In the genomic region with DNA sequence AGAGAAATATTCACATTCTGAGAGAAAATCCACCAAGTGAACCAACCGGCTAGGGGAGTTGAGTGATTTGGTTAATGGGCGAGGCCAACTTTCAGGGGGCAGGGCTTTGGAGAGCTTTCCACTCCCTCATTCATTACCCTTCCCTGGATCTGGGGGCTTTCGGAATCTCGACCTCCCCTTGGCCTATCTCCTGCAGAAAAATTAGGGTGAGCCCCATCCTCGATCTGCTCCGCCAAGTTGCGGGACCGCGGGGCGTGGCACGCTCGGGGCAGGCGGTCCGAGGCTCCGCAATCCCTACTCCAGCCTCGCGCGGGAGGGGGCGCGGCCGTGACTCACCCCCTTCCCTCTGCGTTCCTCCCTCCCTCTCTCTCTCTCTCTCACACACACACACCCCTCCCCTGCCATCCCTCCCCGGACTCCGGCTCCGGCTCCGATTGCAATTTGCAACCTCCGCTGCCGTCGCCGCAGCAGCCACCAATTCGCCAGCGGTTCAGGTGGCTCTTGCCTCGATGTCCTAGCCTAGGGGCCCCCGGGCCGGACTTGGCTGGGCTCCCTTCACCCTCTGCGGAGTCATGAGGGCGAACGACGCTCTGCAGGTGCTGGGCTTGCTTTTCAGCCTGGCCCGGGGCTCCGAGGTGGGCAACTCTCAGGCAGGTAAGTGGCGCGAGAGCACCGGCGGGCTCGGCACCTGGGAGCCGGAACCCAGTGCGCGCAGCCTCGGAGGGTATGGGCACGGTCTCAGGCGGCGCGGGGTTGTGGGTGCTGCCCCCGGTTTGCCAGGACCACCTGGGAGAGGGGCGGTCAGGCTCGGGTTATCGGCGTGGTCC, we compare ENCODE assay signal across 1 cellular context.
TF ChIP-seq lines count a peak whose summit lies in the region.

TSS of gene ERBB3 (plus strand) at position 437 of the 827 bp plus-strand sequence. CDS start at position 573, 136 bp downstream.

TF ChIP-seq in HepG2, 621 proteins besides CTCF, POLR2A, EP300 and RAD21 (continued from another document and continues in another):
- TF ChIP-seq THRA (CRISPR knock-in tag; IDR thresholded peaks at IDR 0.05; ENCODE audit: borderline replicate concordance) (no peak), ZKSCAN1 (IDR thresholded peaks at IDR 0.05; ENCODE audit: low read length) (no peak), ZNF558 (CRISPR knock-in tag; IDR thresholded peaks at IDR 0.05; ENCODE audit: borderline replicate concordance) (no peak), ZNF20 (CRISPR knock-in tag; IDR thresholded peaks at IDR 0.05) (no peak), CERS6 (CRISPR knock-in tag; IDR thresholded peaks at IDR 0.05) (no peak), ZSCAN5A (CRISPR knock-in tag; IDR thresholded peaks at IDR 0.05; ENCODE audit: borderline replicate concordance) (peak; percentile 53; the same call in 1 of the 2 replicates), SAFB2 (CRISPR knock-in tag; IDR thresholded peaks at IDR 0.05; ENCODE audit: borderline replicate concordance, low read depth) (0 out of 2 replicates have a peak, but pooled peaks have one; percentile 45), CENPT (CRISPR knock-in tag; IDR thresholded peaks at IDR 0.05; ENCODE audit: low read depth) (no peak), ZNF468 (CRISPR knock-in tag; IDR thresholded peaks at IDR 0.05) (no peak), ZIK1 (CRISPR knock-in tag; IDR thresholded peaks at IDR 0.05; ENCODE audit: borderline replicate concordance, low read depth) (no peak), FOXM1 (CRISPR knock-in tag; IDR thresholded peaks at IDR 0.05) (no peak), MTA1 (CRISPR knock-in tag; IDR thresholded peaks at IDR 0.05; ENCODE audit: borderline replicate concordance) (no peak), PHB2 (IDR thresholded peaks at IDR 0.05; ENCODE audit: partially characterized antibody) (no peak), SRSF1 (optimal IDR thresholded peaks at IDR 0.05; ENCODE audit: low read depth, low read length) (peak; percentile 65), ZNF3 (CRISPR knock-in tag; IDR thresholded peaks at IDR 0.05) (no peak), KLF6 (CRISPR knock-in tag; IDR thresholded peaks at IDR 0.05) (0 out of 2 replicates have a peak, but pooled peaks have one; percentile 35), IRF1 (CRISPR knock-in tag; IDR thresholded peaks at IDR 0.05; ENCODE audit: low read depth) (no peak), BCL3 (CRISPR knock-in tag; IDR thresholded peaks at IDR 0.05) (no peak), HOXA5 (CRISPR knock-in tag; IDR thresholded peaks at IDR 0.05) (peak; percentile 34; the same call in 1 of the 2 replicates), HDAC6 (IDR thresholded peaks at IDR 0.05; ENCODE audit: low read depth, low read length) (no peak), SMYD3 (CRISPR knock-in tag; IDR thresholded peaks at IDR 0.05) (peak; percentile 95), ZNF362 (CRISPR knock-in tag; IDR thresholded peaks at IDR 0.05; ENCODE audit: borderline replicate concordance) (no peak), RCOR2 (CRISPR knock-in tag; IDR thresholded peaks at IDR 0.05) (no peak), ONECUT2 (CRISPR knock-in tag; IDR thresholded peaks at IDR 0.05) (peak; percentile 35; the same call in 1 of the 2 replicates), MAZ (IDR thresholded peaks at IDR 0.05; ENCODE audit: borderline replicate concordance, low read depth, low read length) (peak; percentile 97), MAZ (CRISPR knock-in tag; IDR thresholded peaks at IDR 0.05; ENCODE audit: low read depth) (peak; percentile 97), ZNF556 (CRISPR knock-in tag; IDR thresholded peaks at IDR 0.05; ENCODE audit: borderline replicate concordance) (no peak), SMAD3 (CRISPR knock-in tag; IDR thresholded peaks at IDR 0.05) (no peak; the same call in 1 of the 2 replicates), HNF4G (IDR thresholded peaks at IDR 0.05; ENCODE audit: borderline replicate concordance, low read depth, low read length) (no peak), HNF4G (CRISPR knock-in tag; IDR thresholded peaks at IDR 0.05; ENCODE audit: borderline replicate concordance, low read depth) (no peak; the same call in 1 of the 2 replicates), ZNF251 (CRISPR knock-in tag; IDR thresholded peaks at IDR 0.05) (no peak), SRY (CRISPR knock-in tag; IDR thresholded peaks at IDR 0.05) (peak; percentile 90; the same call in 1 of the 2 replicates), RNF2 (conservative IDR thresholded peaks at IDR 0.05; ENCODE audit: low read depth) (no peak), MYNN (CRISPR knock-in tag; IDR thresholded peaks at IDR 0.05; ENCODE audit: low read depth) (no peak), ZNF749 (CRISPR knock-in tag; IDR thresholded peaks at IDR 0.05; ENCODE audit: borderline replicate concordance) (peak; percentile 47; the same call in 1 of the 2 replicates), NCOR1 (IDR thresholded peaks at IDR 0.05; ENCODE audit: borderline replicate concordance, low read length) (no peak), EHMT2 (IDR thresholded peaks at IDR 0.05; ENCODE audit: borderline replicate concordance, low read depth, low read length) (no peak), CHCHD3 (CRISPR knock-in tag; IDR thresholded peaks at IDR 0.05) (peak; percentile 75), ZNF569 (CRISPR knock-in tag; IDR thresholded peaks at IDR 0.05; ENCODE audit: borderline replicate concordance) (no peak), NFYC (CRISPR knock-in tag; IDR thresholded peaks at IDR 0.05) (no peak)
- TF ChIP-seq, protein P1, sequence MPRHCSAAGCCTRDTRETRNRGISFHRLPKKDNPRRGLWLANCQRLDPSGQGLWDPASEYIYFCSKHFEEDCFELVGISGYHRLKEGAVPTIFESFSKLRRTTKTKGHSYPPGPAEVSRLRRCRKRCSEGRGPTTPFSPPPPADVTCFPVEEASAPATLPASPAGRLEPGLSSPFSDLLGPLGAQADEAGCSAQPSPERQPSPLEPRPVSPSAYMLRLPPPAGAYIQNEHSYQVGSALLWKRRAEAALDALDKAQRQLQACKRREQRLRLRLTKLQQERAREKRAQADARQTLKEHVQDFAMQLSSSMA (CRISPR knock-in tag; IDR thresholded peaks at IDR 0.05): 0 out of 2 replicates have a peak, but pooled peaks have one; percentile 15
- TF ChIP-seq, protein P2, sequence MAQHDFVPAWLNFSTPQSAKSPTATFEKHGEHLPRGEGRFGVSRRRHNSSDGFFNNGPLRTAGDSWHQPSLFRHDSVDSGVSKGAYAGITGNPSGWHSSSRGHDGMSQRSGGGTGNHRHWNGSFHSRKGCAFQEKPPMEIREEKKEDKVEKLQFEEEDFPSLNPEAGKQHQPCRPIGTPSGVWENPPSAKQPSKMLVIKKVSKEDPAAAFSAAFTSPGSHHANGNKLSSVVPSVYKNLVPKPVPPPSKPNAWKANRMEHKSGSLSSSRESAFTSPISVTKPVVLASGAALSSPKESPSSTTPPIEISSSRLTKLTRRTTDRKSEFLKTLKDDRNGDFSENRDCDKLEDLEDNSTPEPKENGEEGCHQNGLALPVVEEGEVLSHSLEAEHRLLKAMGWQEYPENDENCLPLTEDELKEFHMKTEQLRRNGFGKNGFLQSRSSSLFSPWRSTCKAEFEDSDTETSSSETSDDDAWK (CRISPR knock-in tag; IDR thresholded peaks at IDR 0.05): no peak
- TF ChIP-seq, protein P3, sequence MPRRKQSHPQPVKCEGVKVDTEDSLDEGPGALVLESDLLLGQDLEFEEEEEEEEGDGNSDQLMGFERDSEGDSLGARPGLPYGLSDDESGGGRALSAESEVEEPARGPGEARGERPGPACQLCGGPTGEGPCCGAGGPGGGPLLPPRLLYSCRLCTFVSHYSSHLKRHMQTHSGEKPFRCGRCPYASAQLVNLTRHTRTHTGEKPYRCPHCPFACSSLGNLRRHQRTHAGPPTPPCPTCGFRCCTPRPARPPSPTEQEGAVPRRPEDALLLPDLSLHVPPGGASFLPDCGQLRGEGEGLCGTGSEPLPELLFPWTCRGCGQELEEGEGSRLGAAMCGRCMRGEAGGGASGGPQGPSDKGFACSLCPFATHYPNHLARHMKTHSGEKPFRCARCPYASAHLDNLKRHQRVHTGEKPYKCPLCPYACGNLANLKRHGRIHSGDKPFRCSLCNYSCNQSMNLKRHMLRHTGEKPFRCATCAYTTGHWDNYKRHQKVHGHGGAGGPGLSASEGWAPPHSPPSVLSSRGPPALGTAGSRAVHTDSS (CRISPR knock-in tag; conservative IDR thresholded peaks at IDR 0.05): no peak
